8 cellular contexts compared by ENCODE assay signal in the genomic region with DNA sequence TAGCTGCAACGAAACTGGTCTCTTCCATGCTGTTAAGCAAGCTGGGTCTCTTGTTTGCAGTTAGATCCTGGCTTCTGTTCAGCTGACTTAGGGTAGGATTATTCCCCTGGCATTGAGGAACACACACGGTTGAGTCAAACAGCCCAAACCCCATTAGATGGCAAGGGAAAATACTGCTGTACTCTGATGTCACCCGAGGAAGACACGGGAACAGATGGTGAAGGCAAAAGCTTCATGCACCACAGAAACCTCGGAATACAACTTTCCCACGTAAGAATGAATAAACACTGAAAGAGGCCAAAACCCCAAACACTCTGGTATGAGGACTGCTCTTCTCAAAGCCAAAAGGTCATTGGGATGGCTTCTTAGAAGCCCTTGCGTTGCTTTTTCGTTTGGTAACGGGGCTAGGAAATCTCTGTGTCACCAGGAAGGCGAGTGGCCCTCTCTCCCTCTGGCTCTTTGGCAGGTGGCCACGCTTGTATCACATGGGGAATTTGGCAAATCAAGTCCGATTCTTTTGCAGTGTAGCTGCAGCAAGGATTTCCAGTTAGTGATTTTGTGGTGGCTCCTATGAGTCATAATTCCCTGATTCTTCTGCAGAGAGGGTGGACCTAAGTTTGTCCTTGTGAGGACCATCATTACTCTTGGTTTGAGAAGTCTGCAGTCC. TPM values are rescaled to one million over a fixed set of nuclear protein-coding genes. Genes with fewer than 3 reads are reported as not detected.
DNase-seq lines count a peak whose midpoint lies in the region; ATAC-seq and TF ChIP-seq lines count a peak whose summit lies in the region.

No MANE protein-coding gene starts in this region.

- TF ChIP-seq CTCF in choroid plexus epithelial cell (conservative IDR thresholded peaks at IDR 0.05; ENCODE audit: low read depth, low read length) (no peak), lung (IDR thresholded peaks at IDR 0.05; ENCODE audit: control extremely low read depth, extremely low read depth) (no peak), vagina (IDR thresholded peaks at IDR 0.05) (no peak)

- H3K4me1 ChIP-seq in ACC112 (ENCODE audit: control insufficient read depth, insufficient read depth, low read length, unreplicated experiment) (peaks cover 16% of the 10 kb centered on the region), lung (ENCODE audit: control insufficient read depth in 2 of 2, insufficient read depth in 2 of 2, low read length in 2 of 2) (peaks cover 0 to 3% of the 10 kb centered on the region in 2 donors), vagina (peaks cover 37% of the 10 kb centered on the region)

- H3K36me3 ChIP-seq in ACC112 (ENCODE audit: insufficient read depth, low read length): no peaks in the 10 kb centered on the region
- no peaks in the 10 kb centered on the region for H3K36me3 ChIP-seq in lung (ENCODE audit: control insufficient read depth in 2 of 2, insufficient read depth in 2 of 2, low read length in 2 of 2)
- H3K36me3 ChIP-seq in vagina: no peaks in the 10 kb centered on the region
- H3K36me3 ChIP-seq in H7 (replicated peaks; ENCODE audit: control insufficient read depth, insufficient read depth, low read length): no peaks in the 10 kb centered on the region

- H2AFZ ChIP-seq in ACC112 (ENCODE audit: low read length, unreplicated experiment): peak overlapping the region; percentile 7

- peak overlapping the region; percentile 25 for H3K4me3 ChIP-seq in ACC112 (ENCODE audit: low read depth, low read length)
- H3K4me3 ChIP-seq in choroid plexus epithelial cell (ENCODE audit: low read depth, low read length): no peak overlapping the region
- no peak overlapping the region for H3K4me3 ChIP-seq in lung
- peak overlapping the region; percentile 25 to 29 for H3K4me3 ChIP-seq in vagina
- no peak overlapping the region for H3K4me3 ChIP-seq in H7 (ENCODE audit: insufficient read depth, low read depth, low read length)

- peak; percentile 88 to 89 for DNase-seq in NCI-H446 (lab: John Stamatoyannopoulos, UW)
- peak; percentile 95 for DNase-seq in choroid plexus epithelial cell (ENCODE audit: low read depth)
- peak; percentile 89 for DNase-seq in lung (ENCODE audit: low spot score)
- DNase-seq in vagina (ENCODE audit: extremely low spot score in 2 of 2): peak in 1 of 2 donors; percentile 95
- no peak for DNase-seq in H7
- no peak for DNase-seq in activated effector memory CD4-positive, alpha-beta T cell treated with Interleukin-2 at 50 U/mL for 16 hours

- WGBS in lung, 2 donors: 26 to 50% methylated on average over 12 of the region's 12 CpGs

- H3K27ac ChIP-seq in ACC112 (ENCODE audit: low read depth, low read length) (peak overlapping the region; percentile 13), lung (ENCODE audit: low read depth in 1 of 2, low read length in 1 of 2) (peak overlapping the region in 1 of 2 donors; percentile 64), vagina (peak overlapping the region; percentile 77)

- no peaks in the 10 kb centered on the region for H3K9me3 ChIP-seq in lung (ENCODE audit: control insufficient read depth in 2 of 2, insufficient read depth in 1 of 2, low read length in 1 of 2)
- H3K9me3 ChIP-seq in vagina: no peaks in the 10 kb centered on the region

- H3K27me3 ChIP-seq in ACC112 (ENCODE audit: insufficient read depth, low read length) (no peaks in the 10 kb centered on the region), lung (ENCODE audit: control insufficient read depth, insufficient read depth) (no peaks in the 10 kb centered on the region), vagina (no peaks in the 10 kb centered on the region), H7 (ENCODE audit: control insufficient read depth, insufficient read depth, low read length) (no peaks in the 10 kb centered on the region; the same call in 1 of the 2 replicates)

- H3K79me2 ChIP-seq in ACC112 (ENCODE audit: control insufficient read depth, insufficient read depth, low read length, unreplicated experiment): no peaks in the 10 kb centered on the region

- no peak for TF ChIP-seq POLR2A in vagina (IDR thresholded peaks at IDR 0.05)

- peak; percentile 28 for ATAC-seq in GM18907 (IDR thresholded peaks at IDR 0.05; ENCODE audit: unreplicated experiment)
- ATAC-seq in lung (ENCODE audit: insufficient read depth, low FRiP score): peak; percentile 70

- intact Hi-C loops in vagina (cut with DNase I): loop anchor here (10.0 kb wide), 1 partner anchor 81 kb away; no protein-coding TSS in a partner anchor

RNA-seq across cellular contexts. Expression of a gene that starts 16.7 kb away (rescaled TPM):
- 10 to 100 TPM; 45.8 to 82.7 TPM for total RNA-seq in lung
- polyA plus RNA-seq in lung: 10 to 100 TPM in 1 of 2 donors, 1 to 10 TPM in 1; 9.8 to 17.5 TPM
- 52.1 TPM for total RNA-seq in vagina
- total RNA-seq in H7 (2014; rRNA removed; shearing (Covaris generic)): 0.63 and 3.4 TPM in 2 replicates

Comparison
In these comparisons a context has a peak if more than half of its experiments do, and no peak if none do; other contexts are left out.
1. H3K4me3 ChIP-seq: peak in ACC112 (single experiment) and vagina (2 of 2); none in choroid plexus epithelial cell (single experiment), lung (single experiment) and H7 (single experiment).
2. DNase-seq: peak in NCI-H446 (2 of 2), choroid plexus epithelial cell (single experiment) and lung (single experiment); none in H7 (single experiment) and activated effector memory CD4-positive, alpha-beta T cell treated with Interleukin-2 at 50 U/mL for 16 hours (single experiment).
3. RNA of a gene that starts 16.7 kb away (total RNA-seq): 45.8 to 82.7 TPM in lung and 52.1 TPM in vagina (single experiment); 0.63 to 3.4 TPM in H7; every median in the first group is over 10 times any median in the second.